ENCODE assay signal across 2 cellular contexts in genomic region chr6:11260249-11261038, GRCh38.
TF ChIP-seq lines count a peak whose summit lies in the region.

No MANE protein-coding gene starts in this region.

TF ChIP-seq in IMR-90, 13 proteins besides CTCF, POLR2A, EP300 and RAD21:
- TF ChIP-seq CEBPB (IDR thresholded peaks at IDR 0.05; ENCODE audit: low read depth, low read length) (no peak), FOS (IDR thresholded peaks at IDR 0.05; ENCODE audit: low read depth, low read length) (no peak), MAZ (IDR thresholded peaks at IDR 0.05; ENCODE audit: borderline replicate concordance, low read depth, low read length) (no peak)

TF ChIP-seq in K562, 482 proteins besides CTCF, POLR2A, EP300 and RAD21:
- TF ChIP-seq ELF2 (CRISPR knock-in tag; IDR thresholded peaks at IDR 0.05) (no peak), RBM25 (IDR thresholded peaks at IDR 0.05; ENCODE audit: low read depth, low read length, severe bottlenecking) (peak; percentile 82), BCOR (IDR thresholded peaks at IDR 0.05) (0 out of 2 replicates have a peak, but pooled peaks have one; percentile 13)
